In the genomic region with DNA sequence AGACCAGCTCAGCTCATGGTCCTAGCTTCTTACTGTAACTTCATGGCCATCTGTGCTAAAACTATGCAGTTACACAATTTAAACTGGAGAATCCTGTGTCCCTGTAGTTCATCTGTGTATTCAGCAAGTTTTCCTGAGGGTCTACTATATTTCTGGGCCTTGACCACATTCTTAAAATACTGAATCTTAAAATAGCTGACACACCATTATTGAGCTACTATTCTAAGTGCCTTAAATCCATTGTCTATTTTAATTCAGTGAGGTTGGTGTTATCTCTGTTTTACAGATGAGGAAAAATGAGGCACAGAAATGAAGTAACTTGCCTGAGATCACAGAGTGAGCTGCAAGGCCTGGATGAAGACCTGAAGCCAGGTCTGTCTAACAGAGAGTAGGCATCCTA, we compare ENCODE assay signal across 2 cellular contexts.
A peak's percentile ranks its signal among the peaks of the same experiment; 100 is the strongest.
TF ChIP-seq lines count a peak whose summit lies in the region.

No MANE protein-coding gene starts in this region.

TF ChIP-seq in A549, 52 proteins besides CTCF, POLR2A, EP300 and RAD21:
- TF ChIP-seq PHF8 (IDR thresholded peaks at IDR 0.05; ENCODE audit: borderline replicate concordance, low read depth) (no peak), RARB (CRISPR knock-in tag; IDR thresholded peaks at IDR 0.05) (no peak), SMC3 (IDR thresholded peaks at IDR 0.05) (no peak), MAFK (IDR thresholded peaks at IDR 0.05; ENCODE audit: partially characterized antibody) (peak; percentile 86)

TF ChIP-seq in IMR-90, 13 proteins besides CTCF, POLR2A, EP300 and RAD21:
- TF ChIP-seq SMC3 (IDR thresholded peaks at IDR 0.05; ENCODE audit: low read depth, low read length) (no peak), MAFK (IDR thresholded peaks at IDR 0.05; ENCODE audit: low read depth, low read length) (peak; percentile 84)
